Comparison of ENCODE assay signal across 24 cellular contexts in genomic region chr2:239975665-239976064, GRCh38. TPM values are rescaled to one million over a fixed set of nuclear protein-coding genes. Genes with fewer than 3 reads are reported as not detected.
DNase-seq lines count a peak whose midpoint lies in the region; ATAC-seq, FAIRE-seq and TF ChIP-seq lines count a peak whose summit lies in the region.
"Had no signal": no experiment of that assay in that cellular context is flagged by ENCODE, and none has a peak within 500 bp of the region (broad histone marks: within the 10 kb centered on the region; RNA-seq: fewer than 3 reads in every experiment).

No MANE protein-coding gene starts in this region.

- H3K9me3 ChIP-seq in right atrium auricular region (peaks cover 0 to 3% of the 10 kb centered on the region in 2 donors), DND-41 (ENCODE audit: insufficient read depth, low read length, severe bottlenecking) (peaks cover 9% of the 10 kb centered on the region), small intestine (ENCODE audit: control insufficient read depth, low read depth) (no peaks in the 10 kb centered on the region)

- TF ChIP-seq CTCF in right atrium auricular region (IDR thresholded peaks at IDR 0.05): no peak
- TF ChIP-seq CTCF in DND-41 (IDR thresholded peaks at IDR 0.05; ENCODE audit: borderline replicate concordance, extremely low read depth, low read length, poor library complexity, severe bottlenecking): no peak

- no peak overlapping the region for H3K4me2 ChIP-seq in DND-41 (ENCODE audit: insufficient read depth, low read length)

- H2AFZ ChIP-seq in DND-41 (ENCODE audit: low read depth, low read length): no peak overlapping the region

- H3K4me1 ChIP-seq in right atrium auricular region: peaks cover 0 to 23% of the 10 kb centered on the region in 2 donors
- peaks cover 14% of the 10 kb centered on the region for H3K4me1 ChIP-seq in DND-41 (ENCODE audit: insufficient read depth, low read length)
- H3K4me1 ChIP-seq in small intestine (ENCODE audit: control insufficient read depth in 2 of 2, insufficient read depth in 1 of 2, low read depth in 1 of 2, low read length in 1 of 2): no peaks in the 10 kb centered on the region
- H3K4me1 ChIP-seq: SJSA1 had no signal

- H3K27me3 Mint-ChIP-seq in effector memory CD8-positive, alpha-beta T cell: no peaks in the 10 kb centered on the region

- intact Hi-C loops in Right ventricle myocardium superior (cut with DNase I): no loop called here

- no peak overlapping the region for H3K9ac ChIP-seq in DND-41 (ENCODE audit: low read depth, low read length)

- H3K4me3 Mint-ChIP-seq in effector memory CD8-positive, alpha-beta T cell: no peak overlapping the region
- no peak overlapping the region for H3K4me3 Mint-ChIP-seq in stimulated activated effector memory CD8-positive, alpha-beta T cell treated with anti-CD3 and anti-CD28 coated beads, Interleukin-12 subunit alpha, Interleukin-12 subunit beta, amount 100 ng/mL, for 72 hours

- H3K4me1 Mint-ChIP-seq in effector memory CD8-positive, alpha-beta T cell (ENCODE audit: low read depth in 2 of 2): peaks cover 11 to 14% of the 10 kb centered on the region in 2 donors
- H3K4me1 Mint-ChIP-seq in stimulated activated effector memory CD8-positive, alpha-beta T cell treated with anti-CD3 and anti-CD28 coated beads, Interleukin-12 subunit alpha, Interleukin-12 subunit beta, amount 100 ng/mL, for 72 hours: peaks cover 16% of the 10 kb centered on the region

- no peaks in the 10 kb centered on the region for H4K20me1 ChIP-seq in DND-41 (ENCODE audit: insufficient read depth, low read length)

- WGBS in small intestine, 3 donors: 86 to 97% (median 90%) methylated on average over 5 of the region's 5 CpGs

- H3K79me2 ChIP-seq in DND-41 (ENCODE audit: insufficient read depth, low read length): peaks cover 37% of the 10 kb centered on the region

- H3K4me3 ChIP-seq in right atrium auricular region (no peak overlapping the region), DND-41 (ENCODE audit: low read depth in 1 of 2, low read length in 2 of 2) (no peak overlapping the region), small intestine (ENCODE audit: low read depth in 1 of 2, low read length in 2 of 2) (no peak overlapping the region)
- H3K4me3 ChIP-seq: K562, SJSA1 had no signal

- peak overlapping the region; percentile 12 to 32 for H3K27ac Mint-ChIP-seq in effector memory CD8-positive, alpha-beta T cell
- H3K27ac Mint-ChIP-seq in stimulated activated effector memory CD8-positive, alpha-beta T cell treated with anti-CD3 and anti-CD28 coated beads, Interleukin-12 subunit alpha, Interleukin-12 subunit beta, amount 100 ng/mL, for 72 hours: peak overlapping the region; percentile 4

- DNase-seq in Right ventricle myocardium superior: no peak
- no peak for DNase-seq in right atrium auricular region (ENCODE audit: low spot score)
- no peak for DNase-seq in DND-41
- DNase-seq in effector memory CD8-positive, alpha-beta T cell: no peak
- DNase-seq in stimulated activated effector memory CD8-positive, alpha-beta T cell treated with anti-CD3 and anti-CD28 coated beads, Interleukin-12 subunit alpha, Interleukin-12 subunit beta, amount 100 ng/mL, for 72 hours (ENCODE audit: low spot score in 2 of 2): no peak
- DNase-seq in small intestine: no peak
- DNase-seq in NAMALWA (ENCODE audit: low spot score): no peak
- DNase-seq: C1 segment of cervical spinal cord, DMS153, NCI-H1105, NCI-H1436 treated with DMSO at 0.1 percent for 48 hours, NCI-H187 treated with DMSO at 0.1 percent for 48 hours, NCI-H2171 treated with DMSO at 0.1 percent for 48 hours, NCI-H524, NCI-H748 treated with DMSO at 0.1 percent for 48 hours had no signal

- ATAC-seq in Right ventricle myocardium superior (ENCODE audit: poor library complexity): peak; percentile 44
- ATAC-seq in DND-41 (ENCODE audit: insufficient read depth, low read depth): no peak
- ATAC-seq in effector memory CD8-positive, alpha-beta T cell (replicated peaks): no peak
- no peak for ATAC-seq in stimulated activated effector memory CD8-positive, alpha-beta T cell treated with anti-CD3 and anti-CD28 coated beads, Interleukin-12 subunit alpha, Interleukin-12 subunit beta, amount 100 ng/mL, for 72 hours
- no peak for ATAC-seq in HG03045 (IDR thresholded peaks at IDR 0.05; ENCODE audit: unreplicated experiment)
- ATAC-seq: K562 had no signal

- H3K36me3 ChIP-seq in right atrium auricular region (peaks cover 41% of the 10 kb centered on the region), DND-41 (ENCODE audit: insufficient read depth, low read length) (peaks cover 85% of the 10 kb centered on the region), small intestine (ENCODE audit: control insufficient read depth in 2 of 2, insufficient read depth in 2 of 2, low read length in 2 of 2) (peaks cover 11 to 20% of the 10 kb centered on the region in 2 donors)

- H3K36me3 Mint-ChIP-seq in effector memory CD8-positive, alpha-beta T cell (ENCODE audit: insufficient read depth): peaks cover 10% of the 10 kb centered on the region
- peaks cover 28% of the 10 kb centered on the region for H3K36me3 Mint-ChIP-seq in stimulated activated effector memory CD8-positive, alpha-beta T cell treated with anti-CD3 and anti-CD28 coated beads, Interleukin-12 subunit alpha, Interleukin-12 subunit beta, amount 100 ng/mL, for 72 hours

- no peaks in the 10 kb centered on the region for H3K9me3 Mint-ChIP-seq in effector memory CD8-positive, alpha-beta T cell
- no peaks in the 10 kb centered on the region for H3K9me3 Mint-ChIP-seq in stimulated activated effector memory CD8-positive, alpha-beta T cell treated with anti-CD3 and anti-CD28 coated beads, Interleukin-12 subunit alpha, Interleukin-12 subunit beta, amount 100 ng/mL, for 72 hours

- H3K27me3 ChIP-seq in right atrium auricular region (no peaks in the 10 kb centered on the region), DND-41 (ENCODE audit: insufficient read depth, low read length, poor library complexity) (no peaks in the 10 kb centered on the region), small intestine (ENCODE audit: control insufficient read depth in 2 of 2, insufficient read depth in 2 of 2, low read length in 2 of 2) (no peaks in the 10 kb centered on the region)
- H3K27me3 ChIP-seq: SJSA1 had no signal

- H3K27ac ChIP-seq in right atrium auricular region: no peak overlapping the region
- 0 out of 2 replicates have a peak overlapping the region, but pooled peaks have one; percentile 26 for H3K27ac ChIP-seq in DND-41 (ENCODE audit: low read length)
- H3K27ac ChIP-seq in small intestine (ENCODE audit: low read depth in 1 of 2, low read length in 1 of 2): no peak overlapping the region
- H3K27ac ChIP-seq: SJSA1 had no signal

- FAIRE-seq in small intestine (lab: Jason Lieb, UNC): no peak
- FAIRE-seq: GM18507, HTR-8/SVneo, K562, RCC 7860 had no signal

RNA-seq across cellular contexts. Expression of gene NDUFA10, which starts 49.5 kb away (rescaled TPM):
- total RNA-seq in Right ventricle myocardium superior: 456 TPM
- 100 to 1,000 TPM; 195 to 306 TPM for total RNA-seq in right atrium auricular region
- polyA plus RNA-seq in small intestine: 100 to 1,000 TPM; 129 to 145 (median 132) TPM

RNA-seq across cellular contexts. Expression of gene OR6B2, which starts 54.6 kb away (rescaled TPM):
- not detected for total RNA-seq in Right ventricle myocardium superior
- total RNA-seq in right atrium auricular region: not detected
- polyA plus RNA-seq in small intestine: not detected
- total RNA-seq: A673, H4, K562, M059J, SJSA1 had no signal
- polyA plus RNA-seq: K562 had no signal
